In genomic region chr11:6603287-6604080, GRCh38 we compare ENCODE assay signal across 8 cellular contexts. TPM values are rescaled to one million over a fixed set of nuclear protein-coding genes. Genes with fewer than 3 reads are reported as not detected.
DNase-seq lines count a peak whose midpoint lies in the region; ATAC-seq and TF ChIP-seq lines count a peak whose summit lies in the region.

Gene ILK, plus strand, starts transcription at chr11:6603774. Its CDS starts 498 bp downstream, at chr11:6604272.
Gene RRP8, minus strand, starts transcription at chr11:6603616. Its CDS starts 114 bp downstream, at chr11:6603502.

- H3K4me3 ChIP-seq in epithelial cell of proximal tubule (ENCODE audit: low read depth, low read length) (peak within 1 kb of the TSS; percentile 90), mucosa of rectum (ENCODE audit: low read length in 2 of 2) (peak within 1 kb of the TSS; percentile 94 to 96)

- peak within 1 kb of the TSS; percentile 97 to 99 for H3K9ac ChIP-seq in mucosa of rectum (ENCODE audit: low read depth in 1 of 2, low read length in 2 of 2)

- peak within 1 kb of the TSS; percentile 90 to 93 for H3K27ac ChIP-seq in mucosa of rectum (ENCODE audit: low read depth in 2 of 2, low read length in 2 of 2)

- peak; percentile 77 for ATAC-seq in GM21526 (IDR thresholded peaks at IDR 0.05; ENCODE audit: low FRiP score, unreplicated experiment)

- peak; percentile 23 for DNase-seq in DMS 273 treated with DMSO at 0.1 percent for 48 hours (lab: John Stamatoyannopoulos, UW)
- DNase-seq in HuH-7.5 (ENCODE audit: low spot score): peak; percentile 82
- DNase-seq in OCI-M2 (lab: John Stamatoyannopoulos, UW; ENCODE audit: unreplicated experiment): peak; percentile 42
- peak; percentile 70 for DNase-seq in activated T-cell treated with anti-CD3 and anti-CD28 coated beads for 4 hours
- no peak for DNase-seq in epithelial cell of proximal tubule (ENCODE audit: low read depth)
- peak; percentile 68 to 76 for DNase-seq in stimulated activated CD8-positive, alpha-beta memory T cell treated with anti-CD3 and anti-CD28 coated beads, Interleukin-4, amount 100 ng/mL, for 4 hours (ENCODE audit: low read depth in 2 of 2, low spot score in 1 of 2)

- no peaks in the 10 kb centered on the region for H3K27me3 ChIP-seq in mucosa of rectum (ENCODE audit: control insufficient read depth in 2 of 2, insufficient read depth in 2 of 2, low read length in 2 of 2)

- peaks cover 38 to 46% of the 10 kb centered on the region in 2 donors for H3K4me1 ChIP-seq in mucosa of rectum (ENCODE audit: control insufficient read depth in 2 of 2, insufficient read depth in 2 of 2, low read length in 2 of 2)

- H3K9me3 ChIP-seq in mucosa of rectum (ENCODE audit: control insufficient read depth in 2 of 2, low read length in 2 of 2): no peaks in the 10 kb centered on the region

- TF ChIP-seq CTCF in epithelial cell of proximal tubule (conservative IDR thresholded peaks at IDR 0.05; ENCODE audit: low read depth, low read length): peak; percentile 6

- peaks cover 35 to 41% of the 10 kb centered on the region in 2 donors for H3K36me3 ChIP-seq in mucosa of rectum (ENCODE audit: control insufficient read depth in 2 of 2, insufficient read depth in 2 of 2, low read length in 2 of 2)

RNA-seq across cellular contexts. Expression of gene ILK, which starts in this region (rescaled TPM):
- 118 and 184 TPM in 2 replicates for total RNA-seq in epithelial cell of proximal tubule

RNA-seq across cellular contexts. Expression of gene RRP8, which starts in this region (rescaled TPM):
- total RNA-seq in epithelial cell of proximal tubule: 6.7 and 20.5 TPM in 2 replicates
